1 cellular context compared by ENCODE assay signal in the genomic region with DNA sequence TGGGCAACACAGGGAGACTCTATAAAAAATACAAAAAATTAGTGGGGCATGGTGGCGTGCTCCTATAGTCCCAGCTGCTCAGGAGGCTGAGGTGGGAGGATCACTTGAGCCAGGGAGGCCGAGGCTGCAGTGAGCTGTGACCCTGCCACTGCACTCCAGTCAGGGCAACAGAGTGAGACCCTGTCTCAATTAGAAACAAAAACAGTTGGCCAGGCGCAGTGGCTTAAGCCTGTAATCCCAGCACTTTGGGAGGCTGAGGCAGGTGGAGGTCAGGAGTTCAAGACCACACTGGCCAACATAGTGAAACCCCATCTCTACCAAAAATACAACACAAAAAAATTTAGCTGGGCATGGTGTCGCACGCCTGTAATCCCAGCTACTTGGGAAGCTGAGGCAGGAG. TPM values are rescaled to one million over a fixed set of nuclear protein-coding genes. Genes with fewer than 3 reads are reported as not detected.
"Had no signal": no experiment of that assay in that cellular context is flagged by ENCODE, and none has a peak within 500 bp of the region (broad histone marks: within the 10 kb centered on the region; RNA-seq: fewer than 3 reads in every experiment).

No MANE protein-coding gene starts in this region.

RNA-seq across cellular contexts. Expression of gene DEPDC4, which starts 1.8 kb away (rescaled TPM):
- total RNA-seq: T-helper 17 cell had no signal
